22 cellular contexts compared by ENCODE assay signal in the genomic region with DNA sequence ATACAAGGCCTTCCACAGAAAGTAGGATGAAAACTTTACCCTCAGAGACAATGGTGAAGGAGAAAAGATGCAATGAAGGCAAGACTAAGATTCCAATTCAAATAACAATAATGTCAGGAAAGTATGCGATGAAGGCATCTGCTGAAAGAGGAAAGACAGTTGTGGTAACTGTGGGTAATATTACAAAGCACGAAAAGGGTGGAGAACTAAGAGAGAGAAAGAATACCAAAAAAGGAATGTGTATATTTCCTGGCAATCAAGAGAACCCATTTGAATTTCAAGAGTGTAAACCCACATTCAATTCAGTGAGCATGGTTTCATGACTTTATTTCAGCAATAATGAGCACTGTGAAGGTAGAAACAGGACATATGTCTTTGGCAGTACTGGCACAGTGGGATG.
DNase-seq lines count a peak whose midpoint lies in the region; ATAC-seq and TF ChIP-seq lines count a peak whose summit lies in the region.
"Had no signal": no experiment of that assay in that cellular context is flagged by ENCODE, and none has a peak within 500 bp of the region (broad histone marks: within the 10 kb centered on the region; RNA-seq: fewer than 3 reads in every experiment).

No MANE protein-coding gene starts in this region.

- H3F3A ChIP-seq in SK-N-SH (replicated peaks; ENCODE audit: insufficient read depth): no peaks in the 10 kb centered on the region

- CTCF ChIA-PET in activated CD4-positive, alpha-beta memory T cell treated with anti-CD3 and anti-CD28 coated beads, Interleukin-2, amount 10 ng/mL, durations not matched to agents 7 days and 5 days (lab: Charles Lee): no interaction called here
- CTCF ChIA-PET in activated CD4-positive, alpha-beta memory T cell treated with anti-CD3 and anti-CD28 coated beads for 36 hours (lab: Charles Lee): no interaction called here
- CTCF ChIA-PET in SK-N-SH (lab: Yijun Ruan, JAX): interaction anchor here (1.0 to 1.3 kb wide), 2 partner anchors 14 to 35 kb away, joined by 3 read pairs; no protein-coding TSS in a partner anchor
- CTCF ChIA-PET in CD4-positive, alpha-beta memory T cell (lab: Charles Lee; ENCODE audit: partially characterized antibody): no interaction called here

- no peaks in the 10 kb centered on the region for H4K20me1 ChIP-seq in SK-N-SH (ENCODE audit: insufficient read depth)

- H3K9ac ChIP-seq in SK-N-SH: no peak overlapping the region

- no peaks in the 10 kb centered on the region for H3K27me3 ChIP-seq in SK-N-SH (ENCODE audit: insufficient read depth)
- no peaks in the 10 kb centered on the region for H3K27me3 ChIP-seq in thoracic aorta (replicated peaks; ENCODE audit: insufficient read depth)
- no peaks in the 10 kb centered on the region for H3K27me3 ChIP-seq in CD4-positive, alpha-beta memory T cell (ENCODE audit: insufficient read depth, low read length)
- H3K27me3 ChIP-seq: body of pancreas had no signal

- peaks cover 0 to 4% of the 10 kb centered on the region in 2 experiments; a peak in 1 of 4 replicates for H3K4me1 ChIP-seq in SK-N-SH (ENCODE audit: control insufficient read depth in 1 of 2, insufficient read depth in 2 of 2, low read depth in 1 of 2, low read length in 1 of 2)
- peaks cover 18 to 33% of the 10 kb centered on the region in 2 donors for H3K4me1 ChIP-seq in thoracic aorta (ENCODE audit: control insufficient read depth in 1 of 2, low read depth in 2 of 2)
- H3K4me1 ChIP-seq in CD4-positive, alpha-beta memory T cell (ENCODE audit: insufficient read depth, low read length): no peaks in the 10 kb centered on the region
- H3K4me1 ChIP-seq: A549, body of pancreas had no signal

- POLR2A ChIA-PET in activated CD4-positive, alpha-beta memory T cell treated with anti-CD3 and anti-CD28 coated beads, Interleukin-2, amount 10 ng/mL, durations not matched to agents 7 days and 5 days (lab: Charles Lee): no interaction called here
- POLR2A ChIA-PET in activated CD4-positive, alpha-beta memory T cell treated with anti-CD3 and anti-CD28 coated beads for 36 hours (lab: Charles Lee): no interaction called here
- POLR2A ChIA-PET in SK-N-SH (lab: Yijun Ruan, JAX): no interaction called here
- POLR2A ChIA-PET in CD4-positive, alpha-beta memory T cell (lab: Charles Lee; ENCODE audit: partially characterized antibody): no interaction called here

- H3K4me2 ChIP-seq in SK-N-SH: no peak overlapping the region
- H3K4me2 ChIP-seq: A549 had no signal

- TF ChIP-seq RAD21 in SK-N-SH (IDR thresholded peaks at IDR 0.05; ENCODE audit: low read length): no peak

- 92% methylated on average over 2 of the region's 2 CpGs for WGBS in SK-N-SH (ENCODE audit: low lambda C conversion rate)

- no peak for DNase-seq in activated CD4-positive, alpha-beta memory T cell treated with anti-CD3 and anti-CD28 coated beads, Interleukin-2, amount 10 ng/mL, durations not matched to agents 7 days and 5 days
- DNase-seq in activated CD4-positive, alpha-beta memory T cell treated with anti-CD3 and anti-CD28 coated beads for 36 hours: no peak
- DNase-seq in SK-N-SH (no peak), fibroblast of pulmonary artery (ENCODE audit: low read depth) (peak; percentile 21), thoracic aorta (ENCODE audit: low spot score) (no peak), cardiac septum (ENCODE audit: low spot score) (no peak), GM20000 (ENCODE audit: low spot score) (no peak)
- DNase-seq in CD4-positive, alpha-beta memory T cell: no peak
- DNase-seq: activated naive CD4-positive, alpha-beta T cell treated with anti-CD3 and anti-CD28 coated beads, Interleukin-2, amount 10 ng/mL, durations not matched to agents 7 days and 5 days; CD8-positive, alpha-beta T cell; DMS79; glutamatergic neuron; H7; lower lobe of right lung; naive thymus-derived CD4-positive, alpha-beta T cell; NCI-H226; stimulated activated CD4-positive, alpha-beta T cell treated with anti-CD3 and anti-CD28 coated beads, Interleukin-12 subunit alpha, Interleukin-12 subunit beta, amount 100 ng/mL, for 4 hours; stimulated activated naive CD4-positive, alpha-beta T cell; T-helper 17 cell had no signal

- H3K9me3 Mint-ChIP-seq in activated CD4-positive, alpha-beta memory T cell treated with anti-CD3 and anti-CD28 coated beads, Interleukin-2, amount 10 ng/mL, durations not matched to agents 7 days and 5 days: no peaks in the 10 kb centered on the region
- H3K9me3 Mint-ChIP-seq in activated CD4-positive, alpha-beta memory T cell treated with anti-CD3 and anti-CD28 coated beads for 36 hours: peaks cover 4% of the 10 kb centered on the region
- H3K9me3 Mint-ChIP-seq in CD4-positive, alpha-beta memory T cell: peaks cover 0 to 6% (median 2%) of the 10 kb centered on the region in 8 donors
- H3K9me3 Mint-ChIP-seq: activated naive CD4-positive, alpha-beta T cell treated with anti-CD3 and anti-CD28 coated beads, Interleukin-2, amount 10 ng/mL, durations not matched to agents 7 days and 5 days; CD8-positive, alpha-beta T cell had no signal

- no peaks in the 10 kb centered on the region for H3K79me2 ChIP-seq in SK-N-SH (ENCODE audit: insufficient read depth)

- no peaks in the 10 kb centered on the region for H3K36me3 Mint-ChIP-seq in activated CD4-positive, alpha-beta memory T cell treated with anti-CD3 and anti-CD28 coated beads, Interleukin-2, amount 10 ng/mL, durations not matched to agents 7 days and 5 days (ENCODE audit: low read depth)
- H3K36me3 Mint-ChIP-seq in activated CD4-positive, alpha-beta memory T cell treated with anti-CD3 and anti-CD28 coated beads for 36 hours: no peaks in the 10 kb centered on the region
- H3K36me3 Mint-ChIP-seq in CD4-positive, alpha-beta memory T cell: no peaks in the 10 kb centered on the region
- H3K36me3 Mint-ChIP-seq: activated naive CD4-positive, alpha-beta T cell treated with anti-CD3 and anti-CD28 coated beads, Interleukin-2, amount 10 ng/mL, durations not matched to agents 7 days and 5 days; CD8-positive, alpha-beta T cell had no signal

- peak overlapping the region; percentile 24 for H3K27ac Mint-ChIP-seq in activated CD4-positive, alpha-beta memory T cell treated with anti-CD3 and anti-CD28 coated beads, Interleukin-2, amount 10 ng/mL, durations not matched to agents 7 days and 5 days
- H3K27ac Mint-ChIP-seq in activated CD4-positive, alpha-beta memory T cell treated with anti-CD3 and anti-CD28 coated beads for 36 hours: no peak overlapping the region
- no peak overlapping the region for H3K27ac Mint-ChIP-seq in CD4-positive, alpha-beta memory T cell
- H3K27ac Mint-ChIP-seq: activated naive CD4-positive, alpha-beta T cell treated with anti-CD3 and anti-CD28 coated beads, Interleukin-2, amount 10 ng/mL, durations not matched to agents 7 days and 5 days; CD8-positive, alpha-beta T cell; progenitor cell of endocrine pancreas; T-helper 17 cell had no signal

- H2AFZ ChIP-seq in SK-N-SH (ENCODE audit: low read depth): no peak overlapping the region

- H3K4me1 Mint-ChIP-seq in activated CD4-positive, alpha-beta memory T cell treated with anti-CD3 and anti-CD28 coated beads, Interleukin-2, amount 10 ng/mL, durations not matched to agents 7 days and 5 days: peaks cover 16% of the 10 kb centered on the region
- H3K4me1 Mint-ChIP-seq in activated CD4-positive, alpha-beta memory T cell treated with anti-CD3 and anti-CD28 coated beads for 36 hours (ENCODE audit: low read depth): peaks cover 11% of the 10 kb centered on the region
- H3K4me1 Mint-ChIP-seq in CD4-positive, alpha-beta memory T cell: peaks cover 0 to 8% (median 5%) of the 10 kb centered on the region in 4 donors

- ATAC-seq in thoracic aorta (ENCODE audit: insufficient number of reproducible peaks, low FRiP score, low read depth): no peak
- ATAC-seq: A549; CD8-positive, alpha-beta T cell; T-helper 17 cell had no signal

- TF ChIP-seq CTCF in SK-N-SH (IDR thresholded peaks at IDR 0.05) (no peak), fibroblast of pulmonary artery (IDR thresholded peaks at IDR 0.05; ENCODE audit: low read length, missing control alignments) (no peak), thoracic aorta (IDR thresholded peaks at IDR 0.05) (no peak), GM20000 (IDR thresholded peaks at IDR 0.05; ENCODE audit: extremely low read depth, missing control alignments) (no peak)

- no peak for TF ChIP-seq EP300 in SK-N-SH (IDR thresholded peaks at IDR 0.05; ENCODE audit: borderline replicate concordance in 1 of 2, low read depth in 1 of 2, low read length in 1 of 2)

- intact Hi-C loops in activated CD4-positive, alpha-beta memory T cell treated with anti-CD3 and anti-CD28 coated beads for 36 hours (cut with micrococcal nuclease): loop anchor here (10.0 kb wide), 1 partner anchor 208 kb away; no protein-coding TSS in a partner anchor
- intact Hi-C loops in cardiac septum (cut with DNase I): no loop called here
- intact Hi-C loops in CD4-positive, alpha-beta memory T cell (cut with micrococcal nuclease): no loop called here

- no peaks in the 10 kb centered on the region for H3K9me2 ChIP-seq in SK-N-SH

- H3K27ac ChIP-seq in SK-N-SH (ENCODE audit: low read depth in 2 of 2, low read length in 1 of 2) (peak overlapping the region; percentile 0 to 8; a peak in 2 of 4 replicates), thoracic aorta (peak overlapping the region in 1 of 2 donors; percentile 33)
- no peak overlapping the region for H3K27ac ChIP-seq in CD4-positive, alpha-beta memory T cell (ENCODE audit: low read depth, low read length)
- H3K27ac ChIP-seq: A549, lower lobe of right lung had no signal

- H3K4me3 ChIP-seq in SK-N-SH (ENCODE audit: low read depth in 2 of 2, low read length in 1 of 2): no peak overlapping the region
- no peak overlapping the region for H3K4me3 ChIP-seq in fibroblast of pulmonary artery (replicated peaks; ENCODE audit: low read depth, low read length)
- peak overlapping the region; percentile 9 for H3K4me3 ChIP-seq in thoracic aorta
- H3K4me3 ChIP-seq in CD4-positive, alpha-beta memory T cell (ENCODE audit: low read length in 2 of 2): no peak overlapping the region
- H3K4me3 ChIP-seq: A549, body of pancreas, lower lobe of right lung had no signal

- H3K36me3 ChIP-seq in SK-N-SH (replicated peaks in 1 of 2; ENCODE audit: control insufficient read depth in 1 of 2, insufficient read depth in 2 of 2, low read length in 1 of 2) (peaks cover 0 to 18% of the 10 kb centered on the region in 2 experiments), thoracic aorta (no peaks in the 10 kb centered on the region)
- no peaks in the 10 kb centered on the region for H3K36me3 ChIP-seq in CD4-positive, alpha-beta memory T cell (ENCODE audit: insufficient read depth, low read length)
- H3K36me3 ChIP-seq: lower lobe of right lung had no signal

- H3K9me3 ChIP-seq in SK-N-SH (0 out of 2 replicates have a peak, but pooled peaks cover 6% of the 10 kb centered on the region), thoracic aorta (no peaks in the 10 kb centered on the region)
- no peaks in the 10 kb centered on the region for H3K9me3 ChIP-seq in CD4-positive, alpha-beta memory T cell (ENCODE audit: control insufficient read depth in 1 of 2, low read length in 2 of 2)

- no peak overlapping the region for H3K4me3 Mint-ChIP-seq in activated CD4-positive, alpha-beta memory T cell treated with anti-CD3 and anti-CD28 coated beads, Interleukin-2, amount 10 ng/mL, durations not matched to agents 7 days and 5 days
- no peak overlapping the region for H3K4me3 Mint-ChIP-seq in activated CD4-positive, alpha-beta memory T cell treated with anti-CD3 and anti-CD28 coated beads for 36 hours
- H3K4me3 Mint-ChIP-seq in CD4-positive, alpha-beta memory T cell: no peak overlapping the region
- H3K4me3 Mint-ChIP-seq: activated naive CD4-positive, alpha-beta T cell treated with anti-CD3 and anti-CD28 coated beads, Interleukin-2, amount 10 ng/mL, durations not matched to agents 7 days and 5 days; CD8-positive, alpha-beta T cell; T-helper 17 cell had no signal

- H3K27me3 Mint-ChIP-seq in activated CD4-positive, alpha-beta memory T cell treated with anti-CD3 and anti-CD28 coated beads, Interleukin-2, amount 10 ng/mL, durations not matched to agents 7 days and 5 days: peaks cover 14% of the 10 kb centered on the region
- H3K27me3 Mint-ChIP-seq in activated CD4-positive, alpha-beta memory T cell treated with anti-CD3 and anti-CD28 coated beads for 36 hours: peaks cover 8% of the 10 kb centered on the region
- H3K27me3 Mint-ChIP-seq in CD4-positive, alpha-beta memory T cell: peaks cover 0 to 1% of the 10 kb centered on the region in 2 donors
- H3K27me3 Mint-ChIP-seq: activated naive CD4-positive, alpha-beta T cell treated with anti-CD3 and anti-CD28 coated beads, Interleukin-2, amount 10 ng/mL, durations not matched to agents 7 days and 5 days; T-helper 17 cell had no signal
